ENCODE assay signal across 25 cellular contexts in genomic region chr4:118723369-118723768, GRCh38.
"Had no signal": no experiment of that assay in that cellular context is flagged by ENCODE, and none has a peak within 500 bp of the region (broad histone marks: within the 10 kb centered on the region; RNA-seq: fewer than 3 reads in every experiment).

No MANE protein-coding gene starts in this region.

- H3K27ac ChIP-seq: colonic mucosa, epithelial cell of prostate, esophagus squamous epithelium, gastrocnemius medialis, heart right ventricle, left lung, lower lobe of right lung had no signal

- FAIRE-seq: keratinocyte had no signal

- H3K27me3 Mint-ChIP-seq: dendritic cell treated with granulocyte-macrophage colony-stimulating factor and Interleukin-4, amounts not matched to agents 40 ng/mL and 50 ng/mL, for 4 days; naive B cell had no signal

- H3K4me1 ChIP-seq: colonic mucosa, esophagus squamous epithelium, gastrocnemius medialis, heart right ventricle, left lung, lower lobe of right lung had no signal

- H3K4me1 Mint-ChIP-seq: mesothelial cell of epicardium, naive B cell had no signal

- H3K4me3 Mint-ChIP-seq: dendritic cell treated with granulocyte-macrophage colony-stimulating factor and Interleukin-4, amounts not matched to agents 40 ng/mL and 50 ng/mL, for 4 days; immature natural killer cell; mesothelial cell of epicardium; naive B cell had no signal

- H3K27ac Mint-ChIP-seq: dendritic cell treated with granulocyte-macrophage colony-stimulating factor and Interleukin-4, amounts not matched to agents 40 ng/mL and 50 ng/mL, for 4 days; mesothelial cell of epicardium; naive B cell had no signal

- H3K4me3 ChIP-seq: colonic mucosa, esophagus squamous epithelium, gastrocnemius medialis, heart right ventricle, left lung, lower lobe of right lung, mucosa of descending colon had no signal

- H3K27me3 ChIP-seq: colonic mucosa, esophagus squamous epithelium, gastrocnemius medialis, heart right ventricle, left lung had no signal

- H3K9me3 Mint-ChIP-seq: dendritic cell treated with granulocyte-macrophage colony-stimulating factor and Interleukin-4, amounts not matched to agents 40 ng/mL and 50 ng/mL, for 4 days; mesothelial cell of epicardium; naive B cell had no signal

- DNase-seq: colonic mucosa; cortex of kidney; effector CD4-positive, alpha-beta T cell; effector memory CD4-positive, alpha-beta T cell; erythroblast; esophagus squamous epithelium; foreskin fibroblast; foreskin melanocyte; gastrocnemius medialis; glutamatergic neuron; head of caudate nucleus; heart right ventricle; hippocampal formation; immature natural killer cell; left cardiac atrium; left lung; left ventricle myocardium superior; lower lobe of right lung; mesenchymal stem cell; mucosa of descending colon; naive B cell had no signal

- H3K9me3 ChIP-seq: colonic mucosa, esophagus squamous epithelium, gastrocnemius medialis, heart right ventricle, left lung, lower lobe of right lung, mucosa of descending colon had no signal
